9 cellular contexts compared by ENCODE assay signal in the genomic region with DNA sequence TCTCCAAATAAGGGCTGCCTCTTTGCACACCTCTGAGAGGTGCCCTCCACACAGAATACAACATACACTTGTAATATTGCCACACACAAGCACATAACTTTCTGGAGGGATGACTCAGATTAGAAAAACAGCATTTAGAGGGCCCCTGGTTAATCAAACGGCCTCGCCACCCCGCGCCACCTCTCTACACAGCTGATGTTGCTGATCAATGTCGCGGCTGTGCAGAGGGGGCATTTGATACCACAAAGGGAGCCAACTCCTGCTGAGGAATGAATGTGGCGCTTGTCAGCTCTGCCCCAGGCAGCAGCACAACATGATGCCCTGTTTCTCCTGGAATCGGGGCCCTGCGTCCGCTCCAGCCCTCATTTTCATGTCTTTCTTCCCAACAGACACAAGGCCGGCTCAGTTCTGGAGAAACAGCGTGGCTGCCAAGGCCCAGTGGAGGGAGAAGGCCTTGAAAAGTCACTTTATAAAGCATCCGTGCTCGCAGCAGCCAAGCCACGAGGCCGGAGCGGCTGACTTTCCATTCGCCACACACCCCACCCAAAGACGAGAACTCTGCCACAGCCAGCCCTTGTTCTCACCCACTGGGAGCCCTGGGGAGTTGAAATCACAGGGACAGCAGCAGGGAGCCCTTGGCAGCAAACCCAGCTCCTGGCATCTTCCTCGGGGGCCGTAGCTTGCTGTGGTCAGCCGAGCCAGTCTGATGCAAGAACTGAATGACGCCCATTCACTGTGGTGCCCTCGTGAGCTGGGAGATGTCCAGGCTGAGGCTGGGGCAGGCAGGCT.
DNase-seq lines count a peak whose midpoint lies in the region; ATAC-seq and TF ChIP-seq lines count a peak whose summit lies in the region.
"Had no signal": no experiment of that assay in that cellular context is flagged by ENCODE, and none has a peak within 500 bp of the region (broad histone marks: within the 10 kb centered on the region; RNA-seq: fewer than 3 reads in every experiment).

No MANE protein-coding gene starts in this region.

- intact Hi-C loops in thyroid gland (cut with DNase I): no loop called here

- 51 to 65% methylated on average over 18 to 22 of the region's 24 CpGs for WGBS in thyroid gland, 2 donors

- H3K4me3 ChIP-seq in choroid plexus epithelial cell (ENCODE audit: low read depth, low read length) (no peak overlapping the region), thyroid gland (replicated peaks in 1 of 3) (no peak overlapping the region)

- DNase-seq in MV-4-11 (lab: John Stamatoyannopoulos, UW) (peak; percentile 29), choroid plexus epithelial cell (ENCODE audit: low read depth) (peak; percentile 38), medulla oblongata (ENCODE audit: extremely low spot score) (peak; percentile 97), thyroid gland (peak; percentile 78 to 83), cerebellar nuclear complex (lab: John Stamatoyannopoulos, UW) (no peak), SKM-1 treated with dmso at 0.1 percent for 144 hours (lab: John Stamatoyannopoulos, UW; ENCODE audit: unreplicated experiment) (no peak), NCI-H2227 treated with DMSO at 0.1 percent for 48 hours (lab: John Stamatoyannopoulos, UW) (no peak)
- DNase-seq: naive thymus-derived CD8-positive, alpha-beta T cell had no signal

- H3K36me3 ChIP-seq in thyroid gland: no peaks in the 10 kb centered on the region

- no peak for ATAC-seq in HG03139 (IDR thresholded peaks at IDR 0.05; ENCODE audit: unreplicated experiment)
- ATAC-seq: naive thymus-derived CD8-positive, alpha-beta T cell had no signal

- H3K27ac ChIP-seq in thyroid gland: peak overlapping the region; percentile 71 to 80 (median 76)

- no peaks in the 10 kb centered on the region for H3K9me3 ChIP-seq in thyroid gland

- no peak for TF ChIP-seq POLR2A in thyroid gland (IDR thresholded peaks at IDR 0.05)

- peaks cover 17 to 20% of the 10 kb centered on the region in 2 donors for H3K4me1 ChIP-seq in thyroid gland

- TF ChIP-seq CTCF in choroid plexus epithelial cell (conservative IDR thresholded peaks at IDR 0.05; ENCODE audit: low read depth, low read length) (no peak), thyroid gland (IDR thresholded peaks at IDR 0.05) (no peak)

- no peaks in the 10 kb centered on the region for H3K27me3 ChIP-seq in thyroid gland

Comparison
In these comparisons a context has a peak if more than half of its experiments do, and no peak if none do; other contexts are left out.
1. DNase-seq: peak in MV-4-11 (single experiment), choroid plexus epithelial cell (single experiment), medulla oblongata (single experiment) and thyroid gland (2 of 2); none in cerebellar nuclear complex (0 of 2), SKM-1 treated with dmso at 0.1 percent for 144 hours (single experiment) and NCI-H2227 treated with DMSO at 0.1 percent for 48 hours (single experiment).